Comparison of ENCODE assay signal across 12 cellular contexts in genomic region chr18:23827681-23828080, GRCh38.
DNase-seq lines count a peak whose midpoint lies in the region; ATAC-seq and TF ChIP-seq lines count a peak whose summit lies in the region.
"Had no signal": no experiment of that assay in that cellular context is flagged by ENCODE, and none has a peak within 500 bp of the region (broad histone marks: within the 10 kb centered on the region; RNA-seq: fewer than 3 reads in every experiment).

No MANE protein-coding gene starts in this region.

- no peak overlapping the region for H3K4me3 Mint-ChIP-seq in activated naive CD4-positive, alpha-beta T cell treated with anti-CD3 and anti-CD28 coated beads for 36 hours

- CTCF ChIA-PET in activated naive CD4-positive, alpha-beta T cell treated with anti-CD3 and anti-CD28 coated beads for 36 hours (lab: Charles Lee): interaction anchor here (1.8 kb wide), 1 partner anchor 91 kb away, joined by 5 read pairs; no protein-coding TSS in a partner anchor

- H3K27me3 Mint-ChIP-seq in activated naive CD4-positive, alpha-beta T cell treated with anti-CD3 and anti-CD28 coated beads for 36 hours (ENCODE audit: low read depth): no peaks in the 10 kb centered on the region

- H3K36me3 ChIP-seq in uterus: no peaks in the 10 kb centered on the region
- no peaks in the 10 kb centered on the region for H3K36me3 ChIP-seq in mucosa of descending colon (ENCODE audit: low read depth)
- H3K36me3 ChIP-seq in Peyer's patch: no peaks in the 10 kb centered on the region
- H3K36me3 ChIP-seq: sigmoid colon had no signal

- no peak for TF ChIP-seq POLR2A in uterus (IDR thresholded peaks at IDR 0.05)
- TF ChIP-seq POLR2A in Peyer's patch (IDR thresholded peaks at IDR 0.05): no peak

- DNase-seq in activated naive CD4-positive, alpha-beta T cell treated with anti-CD3 and anti-CD28 coated beads, Interleukin-2, amount 50 U/mL, for 72 hours (ENCODE audit: low spot score in 2 of 2): no peak
- no peak for DNase-seq in activated naive CD4-positive, alpha-beta T cell treated with anti-CD3 and anti-CD28 coated beads for 36 hours
- DNase-seq in astrocyte of the hippocampus (ENCODE audit: low read depth, low spot score): peak; percentile 10
- DNase-seq in kidney glomerular epithelial cell (lab: John Stamatoyannopoulos, UW): peak; percentile 86
- DNase-seq in uterus: no peak
- DNase-seq in mucosa of descending colon: no peak
- no peak for DNase-seq in Peyer's patch
- no peak for DNase-seq in DMS 273 treated with DMSO at 0.1 percent for 48 hours (lab: John Stamatoyannopoulos, UW)
- DNase-seq: sigmoid colon; stimulated activated CD4-positive, alpha-beta T cell treated with anti-CD3 and anti-CD28 coated beads, Interleukin-4, amount 100 ng/mL, for 1 hour had no signal

- ATAC-seq in activated naive CD4-positive, alpha-beta T cell treated with anti-CD3 and anti-CD28 coated beads, Interleukin-2, amount 50 U/mL, for 72 hours: no peak
- no peak for ATAC-seq in mucosa of descending colon

- H3K27ac ChIP-seq in uterus (peak overlapping the region; percentile 83 to 90), Peyer's patch (no peak overlapping the region)
- H3K27ac ChIP-seq: A549 had no signal

- H3K4me1 ChIP-seq in uterus (peaks cover 5 to 10% of the 10 kb centered on the region in 2 donors), mucosa of descending colon (ENCODE audit: low read depth) (no peaks in the 10 kb centered on the region), Peyer's patch (no peaks in the 10 kb centered on the region)

- TF ChIP-seq CTCF in uterus (IDR thresholded peaks at IDR 0.05) (no peak), mucosa of descending colon (IDR thresholded peaks at IDR 0.05) (no peak), Peyer's patch (IDR thresholded peaks at IDR 0.05) (no peak)

- H3K36me3 Mint-ChIP-seq in activated naive CD4-positive, alpha-beta T cell treated with anti-CD3 and anti-CD28 coated beads, Interleukin-2, amount 50 U/mL, for 72 hours: no peaks in the 10 kb centered on the region
- H3K36me3 Mint-ChIP-seq in activated naive CD4-positive, alpha-beta T cell treated with anti-CD3 and anti-CD28 coated beads for 36 hours (ENCODE audit: low read depth): no peaks in the 10 kb centered on the region

- H3K4me1 Mint-ChIP-seq in activated naive CD4-positive, alpha-beta T cell treated with anti-CD3 and anti-CD28 coated beads for 36 hours (ENCODE audit: low read depth): peaks cover 37% of the 10 kb centered on the region

- no peaks in the 10 kb centered on the region for H3K27me3 ChIP-seq in uterus
- H3K27me3 ChIP-seq in Peyer's patch: no peaks in the 10 kb centered on the region
- H3K27me3 ChIP-seq: sigmoid colon had no signal

- intact Hi-C loops in activated naive CD4-positive, alpha-beta T cell treated with anti-CD3 and anti-CD28 coated beads for 36 hours (cut with micrococcal nuclease): loop anchor here (1.0 to 10.0 kb wide), 7 partner anchors 11 to 537 kb away; partner anchors contain the start of gene TTC39C
- intact Hi-C loops in uterus (cut with DNase I; ENCODE audit: low total_unique reads): no loop called here
- intact Hi-C loops in mucosa of descending colon (cut with DNase I, micrococcal nuclease): no loop called here

- peaks cover 0 to 5% of the 10 kb centered on the region in 2 donors for H3K9me3 Mint-ChIP-seq in activated naive CD4-positive, alpha-beta T cell treated with anti-CD3 and anti-CD28 coated beads, Interleukin-2, amount 50 U/mL, for 72 hours
- no peaks in the 10 kb centered on the region for H3K9me3 Mint-ChIP-seq in activated naive CD4-positive, alpha-beta T cell treated with anti-CD3 and anti-CD28 coated beads for 36 hours
- H3K9me3 Mint-ChIP-seq: activated T-cell treated with anti-CD3 and anti-CD28 coated beads, Interleukin-2, amount 50 U/mL, for 72 hours had no signal

- H3K4me3 ChIP-seq in uterus (no peak overlapping the region), mucosa of descending colon (no peak overlapping the region), Peyer's patch (no peak overlapping the region)
- H3K4me3 ChIP-seq: A549, sigmoid colon had no signal

- peak overlapping the region; percentile 34 to 54 for H3K27ac Mint-ChIP-seq in activated naive CD4-positive, alpha-beta T cell treated with anti-CD3 and anti-CD28 coated beads, Interleukin-2, amount 50 U/mL, for 72 hours
- H3K27ac Mint-ChIP-seq in activated naive CD4-positive, alpha-beta T cell treated with anti-CD3 and anti-CD28 coated beads for 36 hours: no peak overlapping the region

- H3K9me3 ChIP-seq in uterus (no peaks in the 10 kb centered on the region), mucosa of descending colon (no peaks in the 10 kb centered on the region), Peyer's patch (no peaks in the 10 kb centered on the region)
- H3K9me3 ChIP-seq: A549, sigmoid colon had no signal

Comparison
In these comparisons a context has a peak if more than half of its experiments do, and no peak if none do; other contexts are left out.
1. DNase-seq: peak in astrocyte of the hippocampus (single experiment) and kidney glomerular epithelial cell (single experiment); none in activated naive CD4-positive, alpha-beta T cell treated with anti-CD3 and anti-CD28 coated beads, Interleukin-2, amount 50 U/mL, for 72 hours (0 of 2), activated naive CD4-positive, alpha-beta T cell treated with anti-CD3 and anti-CD28 coated beads for 36 hours (single experiment), uterus (0 of 2), mucosa of descending colon (0 of 3), Peyer's patch (0 of 3) and DMS 273 treated with DMSO at 0.1 percent for 48 hours (single experiment).
2. H3K27ac ChIP-seq: peak in uterus (2 of 2); none in Peyer's patch (0 of 4).